9 cellular contexts compared by ENCODE assay signal in the genomic region with DNA sequence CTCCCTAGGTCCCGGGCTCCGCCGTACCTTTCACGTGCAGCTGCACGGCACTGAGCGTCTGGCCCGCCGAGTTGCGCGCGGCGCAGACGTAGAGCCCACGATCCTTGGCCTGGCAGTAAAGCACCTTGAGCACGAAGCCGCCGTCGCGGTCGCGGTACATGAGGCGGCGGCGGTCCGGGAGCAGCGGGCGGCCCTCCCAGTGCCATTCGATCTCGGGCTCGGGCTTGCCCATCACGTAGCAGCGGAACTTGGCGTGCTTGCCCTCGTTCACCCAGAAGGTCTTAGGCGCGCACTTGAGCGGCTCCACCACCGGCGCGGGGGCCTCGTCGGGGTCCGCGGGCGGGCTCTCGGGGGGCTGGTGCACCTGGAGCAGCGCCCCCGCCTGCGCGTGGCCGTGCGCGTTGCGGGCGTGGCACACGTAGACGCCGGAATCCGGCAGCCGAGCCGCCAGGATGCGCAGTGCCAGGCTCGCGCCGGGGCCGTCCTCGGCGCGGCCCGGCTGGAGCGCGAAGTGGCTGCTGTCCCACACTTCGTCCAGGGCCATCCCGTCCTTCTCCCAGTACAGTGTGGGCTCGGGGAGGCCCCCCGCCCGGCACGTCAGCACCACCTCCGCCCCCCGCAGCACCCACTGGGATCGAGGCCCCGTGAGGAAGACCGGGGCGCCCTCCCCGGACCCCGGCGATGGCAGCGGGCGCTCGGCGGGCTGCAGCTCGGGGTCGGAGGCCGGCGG. TPM values are rescaled to one million over a fixed set of nuclear protein-coding genes. Genes with fewer than 3 reads are reported as not detected.
DNase-seq lines count a peak whose midpoint lies in the region; FAIRE-seq and TF ChIP-seq lines count a peak whose summit lies in the region.
"Had no signal": no experiment of that assay in that cellular context is flagged by ENCODE, and none has a peak within 500 bp of the region (broad histone marks: within the 10 kb centered on the region; RNA-seq: fewer than 3 reads in every experiment).

No MANE protein-coding gene starts in this region.

- H4K20me1 ChIP-seq in MM.1S (ENCODE audit: insufficient read depth, low read length), result no peaks in the 10 kb centered on the region

- H3K9me3 ChIP-seq in MM.1S (replicated peaks; ENCODE audit: insufficient read depth, low read length), result no peaks in the 10 kb centered on the region

- no peaks in the 10 kb centered on the region for H3F3A ChIP-seq in MM.1S (ENCODE audit: insufficient read depth, low read length)

- H3K79me2 ChIP-seq in MM.1S (ENCODE audit: low read length), result no peaks in the 10 kb centered on the region

- H3K4me2 ChIP-seq in MM.1S (ENCODE audit: low read depth, low read length), result no peak overlapping the region

- H3K4me3 ChIP-seq in HFF-Myc (replicated peaks; ENCODE audit: low read depth, low read length) (peak overlapping the region; percentile 51), iPS-11a (ENCODE audit: low read depth, low read length) (peak overlapping the region; percentile 67), skin epidermis (peak overlapping the region; percentile 51 to 74 (median 56)), MM.1S (ENCODE audit: low read length) (no peak overlapping the region)

- peaks cover 82% of the 10 kb centered on the region for H3K27me3 ChIP-seq in MM.1S (replicated peaks; ENCODE audit: insufficient read depth, low read length)

- TF ChIP-seq CTCF in HFF-Myc (IDR thresholded peaks at IDR 0.05; ENCODE audit: low read depth, low read length, missing control alignments), result no peak
- TF ChIP-seq CTCF in MM.1S (IDR thresholded peaks at IDR 0.05; ENCODE audit: low read length), result no peak

- H3K36me3 ChIP-seq in MM.1S (replicated peaks; ENCODE audit: insufficient read depth, low read length), result no peaks in the 10 kb centered on the region

- in situ Hi-C loops in ACHN (cut with HindIII; ENCODE audit: low pct_ligation_motif_present, low pct_unique_long_range_greater_than_20kb, low sequenced_read_pairs), result no loop called here

- no peak for FAIRE-seq in RCC 7860 (lab: Jason Lieb, UNC)
- FAIRE-seq: colon had no signal

- H3K4me1 ChIP-seq in MM.1S (ENCODE audit: low read length), result no peaks in the 10 kb centered on the region

- DNase-seq in ACHN, result peak; percentile 45
- DNase-seq in HFF-Myc (ENCODE audit: extremely low read depth, low read depth), result no peak
- peak; percentile 72 for DNase-seq in astrocyte of the hippocampus (ENCODE audit: low read depth, low spot score)
- DNase-seq in ureter (ENCODE audit: low spot score), result no peak
- DNase-seq in RCC 7860 (ENCODE audit: low spot score), result no peak
- DNase-seq in MM.1S, result no peak

- H2AFZ ChIP-seq in MM.1S (ENCODE audit: low read length), result no peak overlapping the region

- H3K27ac ChIP-seq in skin epidermis (peak overlapping the region; percentile 46 to 89 (median 80)), MM.1S (ENCODE audit: low read length) (no peak overlapping the region)

- H3K9me2 ChIP-seq in MM.1S (replicated peaks; ENCODE audit: insufficient read depth, low read length), result no peaks in the 10 kb centered on the region

- H3K9ac ChIP-seq in MM.1S (ENCODE audit: low read length), result no peak overlapping the region

RNA-seq across cellular contexts. Expression of a gene that starts 1.0 kb away (rescaled TPM):
- 89.1 TPM for total RNA-seq in ureter

RNA-seq across cellular contexts. Expression of a gene that starts 1.8 kb away (rescaled TPM):
- total RNA-seq in ureter, result 0.78 TPM

RNA-seq across cellular contexts. Expression of a gene that starts 26.5 kb away (rescaled TPM):
- total RNA-seq in ureter, result 6.0 TPM

RNA-seq across cellular contexts. Expression of a gene that starts 26.8 kb away (rescaled TPM):
- total RNA-seq in ureter, result 49.6 TPM

RNA-seq across cellular contexts. Expression of a gene that starts 27.3 kb away (rescaled TPM):
- 39.5 TPM for total RNA-seq in ureter

Comparison
In these comparisons a context has a peak if more than half of its experiments do, and no peak if none do; other contexts are left out.
1. DNase-seq: peak in ACHN (single experiment) and astrocyte of the hippocampus (single experiment); none in HFF-Myc (single experiment), ureter (single experiment), RCC 7860 (single experiment) and MM.1S (single experiment).